In the genomic region with DNA sequence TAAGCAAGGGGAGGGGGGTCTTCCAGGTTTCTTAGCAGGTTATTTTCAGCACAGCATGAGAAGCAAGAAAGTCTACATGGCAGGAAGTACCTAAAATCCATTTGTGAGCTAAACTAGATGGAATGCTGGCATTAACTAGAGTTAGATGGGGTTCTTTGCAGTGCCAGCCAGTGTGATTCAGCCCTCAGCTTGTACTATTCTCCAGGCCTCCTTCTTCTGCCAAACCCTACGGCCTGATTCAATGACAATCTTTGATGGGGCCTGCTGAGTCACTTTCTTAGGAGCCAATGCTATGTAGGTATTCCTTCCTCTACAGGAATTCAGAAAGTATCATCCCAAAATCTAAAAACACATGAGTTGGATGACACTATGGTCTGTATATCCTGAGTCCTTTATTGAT, we compare ENCODE assay signal across 7 cellular contexts. TPM values are rescaled to one million over a fixed set of nuclear protein-coding genes. Genes with fewer than 3 reads are reported as not detected.
"Had no signal": no experiment of that assay in that cellular context is flagged by ENCODE, and none has a peak within 500 bp of the region (broad histone marks: within the 10 kb centered on the region; RNA-seq: fewer than 3 reads in every experiment).

No MANE protein-coding gene starts in this region.

RNA-seq across cellular contexts. Expression of a gene that starts 26.1 kb away (rescaled TPM):
- total RNA-seq: activated CD8-positive, alpha-beta T cell treated with anti-CD3 and anti-CD28 coated beads, Interleukin-2, amount 10 ng/mL, durations not matched to agents 7 days and 5 days; activated naive CD8-positive, alpha-beta T cell treated with anti-CD3 and anti-CD28 coated beads, Interleukin-2, amount 10 ng/mL, durations not matched to agents 7 days and 5 days; astrocyte; cerebellum; Peyer's patch; SJSA1; WTC11 had no signal
